Comparison of ENCODE assay signal across 7 cellular contexts in genomic region chr13:99355267-99356215, GRCh38. TPM values are rescaled to one million over a fixed set of nuclear protein-coding genes. Genes with fewer than 3 reads are reported as not detected.
DNase-seq lines count a peak whose midpoint lies in the region; ATAC-seq and TF ChIP-seq lines count a peak whose summit lies in the region.

No MANE protein-coding gene starts in this region.

- ATAC-seq in stimulated activated naive B cell treated with anti-CD40 and anti-IgM and Interleukin-4, amounts not matched to agents 10 μg/mL and 1 μg/mL and 100 μg/mL, for 72 hours (replicated peaks), result no peak

- no peaks in the 10 kb centered on the region for H3F3A ChIP-seq in neural progenitor cell (ENCODE audit: low read depth)

- TF ChIP-seq CTCF in HFFc6 (IDR thresholded peaks at IDR 0.05) (no peak), WI38 (IDR thresholded peaks at IDR 0.05; ENCODE audit: low read depth, low read length) (no peak), glutamatergic neuron (IDR thresholded peaks at IDR 0.05; ENCODE audit: partially characterized antibody, unreplicated experiment) (no peak), neural progenitor cell (IDR thresholded peaks at IDR 0.05) (no peak)

- H2AFZ ChIP-seq in neural progenitor cell (replicated peaks), result no peak overlapping the region

- H3K9me3 Mint-ChIP-seq in HFFc6 (no peaks in the 10 kb centered on the region), glutamatergic neuron (ENCODE audit: unreplicated experiment) (peaks cover 4% of the 10 kb centered on the region), neural progenitor cell (no peaks in the 10 kb centered on the region)
- no peaks in the 10 kb centered on the region for H3K9me3 Mint-ChIP-seq in stimulated activated naive B cell treated with anti-CD40 and anti-IgM and Interleukin-4, amounts not matched to agents 10 μg/mL and 1 μg/mL and 100 μg/mL, for 72 hours

- no peak overlapping the region for H3K9ac ChIP-seq in neural progenitor cell

- H3K4me1 ChIP-seq in neural progenitor cell, result peaks cover 10% of the 10 kb centered on the region

- H3K27me3 ChIP-seq in neural progenitor cell, result no peaks in the 10 kb centered on the region

- H3K27ac Mint-ChIP-seq in HFFc6 (0 out of 2 replicates have a peak overlapping the region, but pooled peaks have one; percentile 92), glutamatergic neuron (ENCODE audit: unreplicated experiment) (peak overlapping the region; percentile 60), neural progenitor cell (no peak overlapping the region)
- peak overlapping the region; percentile 96 for H3K27ac Mint-ChIP-seq in stimulated activated naive B cell treated with anti-CD40 and anti-IgM and Interleukin-4, amounts not matched to agents 10 μg/mL and 1 μg/mL and 100 μg/mL, for 72 hours

- peaks cover 16% of the 10 kb centered on the region for H4K20me1 ChIP-seq in neural progenitor cell (ENCODE audit: low read depth)

- H3K4me3 Mint-ChIP-seq in HFFc6, result no peak overlapping the region
- no peak overlapping the region for H3K4me3 Mint-ChIP-seq in glutamatergic neuron (ENCODE audit: unreplicated experiment)
- peak overlapping the region; percentile 71 to 72 for H3K4me3 Mint-ChIP-seq in stimulated activated naive B cell treated with anti-CD40 and anti-IgM and Interleukin-4, amounts not matched to agents 10 μg/mL and 1 μg/mL and 100 μg/mL, for 72 hours
- H3K4me3 Mint-ChIP-seq in neural progenitor cell, result no peak overlapping the region

- H3K27me3 Mint-ChIP-seq in HFFc6 (ENCODE audit: insufficient read depth) (peaks cover 8% of the 10 kb centered on the region), glutamatergic neuron (ENCODE audit: unreplicated experiment) (peaks cover 4% of the 10 kb centered on the region), neural progenitor cell (ENCODE audit: insufficient read depth, low read depth) (peaks cover 3% of the 10 kb centered on the region)
- no peaks in the 10 kb centered on the region for H3K27me3 Mint-ChIP-seq in stimulated activated naive B cell treated with anti-CD40 and anti-IgM and Interleukin-4, amounts not matched to agents 10 μg/mL and 1 μg/mL and 100 μg/mL, for 72 hours

- H3K4me2 ChIP-seq in neural progenitor cell, result no peak overlapping the region

- no peak overlapping the region for H3K27ac ChIP-seq in neural progenitor cell

- H3K36me3 ChIP-seq in neural progenitor cell, result no peaks in the 10 kb centered on the region

- H3K4me3 ChIP-seq in WI38 (ENCODE audit: low read depth, low read length) (peak overlapping the region; percentile 44), neural progenitor cell (no peak overlapping the region)

- H3K4me1 Mint-ChIP-seq in HFFc6 (ENCODE audit: low read depth), result peaks cover 59% of the 10 kb centered on the region
- H3K4me1 Mint-ChIP-seq in glutamatergic neuron (ENCODE audit: low read depth, unreplicated experiment), result peaks cover 9% of the 10 kb centered on the region
- peaks cover 73 to 92% of the 10 kb centered on the region in 2 donors for H3K4me1 Mint-ChIP-seq in stimulated activated naive B cell treated with anti-CD40 and anti-IgM and Interleukin-4, amounts not matched to agents 10 μg/mL and 1 μg/mL and 100 μg/mL, for 72 hours
- peaks cover 30% of the 10 kb centered on the region for H3K4me1 Mint-ChIP-seq in neural progenitor cell

- no peaks in the 10 kb centered on the region for H3K79me2 ChIP-seq in neural progenitor cell (ENCODE audit: low read depth)

- DNase-seq in HFFc6 (no peak), glutamatergic neuron (no peak), neural progenitor cell (ENCODE audit: low spot score) (no peak), NCI-H2107 (lab: John Stamatoyannopoulos, UW) (no peak), SW 1271 (lab: John Stamatoyannopoulos, UW) (no peak)
- no peak for DNase-seq in stimulated activated naive B cell treated with anti-CD40 and anti-IgM and Interleukin-4, amounts not matched to agents 10 μg/mL and 1 μg/mL and 100 μg/mL, for 72 hours

- no peaks in the 10 kb centered on the region for H3K9me3 ChIP-seq in neural progenitor cell (ENCODE audit: low read depth)

- H3K36me3 Mint-ChIP-seq in HFFc6 (ENCODE audit: low read depth) (peaks cover 50% of the 10 kb centered on the region), glutamatergic neuron (ENCODE audit: unreplicated experiment) (peaks cover 4% of the 10 kb centered on the region), neural progenitor cell (peaks cover 31% of the 10 kb centered on the region)
- peaks cover 38 to 70% of the 10 kb centered on the region in 2 donors for H3K36me3 Mint-ChIP-seq in stimulated activated naive B cell treated with anti-CD40 and anti-IgM and Interleukin-4, amounts not matched to agents 10 μg/mL and 1 μg/mL and 100 μg/mL, for 72 hours

RNA-seq across cellular contexts. Expression of gene GPR183, which starts 48.3 kb away (rescaled TPM):
- total RNA-seq in HFFc6 (2021; fragmentation: NEBNext Ultra II Directional; extraction: Animal tissue kit (Norgen Biotek cat#: 25700)), result under 1 TPM in 1 of 6 experiments, not detected in 5; 0.17 TPM
- total RNA-seq in glutamatergic neuron (ENCODE audit: unreplicated experiment) (not detected), neural progenitor cell (ENCODE audit: low replicate concordance) (not detected in 2 replicates)

Comparison
In these comparisons a context has a peak if more than half of its experiments do, and no peak if none do; other contexts are left out.
1. H3K4me3 Mint-ChIP-seq: peak in stimulated activated naive B cell treated with anti-CD40 and anti-IgM and Interleukin-4, amounts not matched to agents 10 μg/mL and 1 μg/mL and 100 μg/mL, for 72 hours (2 of 2); none in HFFc6 (single experiment), glutamatergic neuron (single experiment) and neural progenitor cell (single experiment).